In genomic region chr2:226256709-226257401, GRCh38 we compare ENCODE assay signal across 14 cellular contexts.
DNase-seq lines count a peak whose midpoint lies in the region; ATAC-seq and TF ChIP-seq lines count a peak whose summit lies in the region.
"Had no signal": no experiment of that assay in that cellular context is flagged by ENCODE, and none has a peak within 500 bp of the region (broad histone marks: within the 10 kb centered on the region; RNA-seq: fewer than 3 reads in every experiment).

No MANE protein-coding gene starts in this region.

- intact Hi-C loops in HCT116 (cut with micrococcal nuclease) (no loop called here), left cardiac atrium (cut with DNase I) (no loop called here), lower lobe of right lung (cut with DNase I) (no loop called here)

- BruUV-seq in HCT116 (replicated peaks; lab: Mats Ljungman, UMichigan): no TSS peak

- RAD21 ChIA-PET in HCT116 (lab: Charles Lee; ENCODE audit: low non-redundant PET in 1 of 2, low total read pairs in 2 of 2, uncharacterized antibody in 2 of 2, unreplicated experiment in 2 of 2): interaction anchor here in 1 of 2 experiments (0.7 kb wide), 1 partner anchor 84 kb away, joined by 3 read pairs; no protein-coding TSS in a partner anchor

- no peak overlapping the region for H3K9ac ChIP-seq in HCT116 (ENCODE audit: low read length)
- no peak overlapping the region for H3K9ac ChIP-seq in skeletal muscle satellite cell (ENCODE audit: low read depth, low read length)

- no peaks in the 10 kb centered on the region for H3K79me2 ChIP-seq in HCT116 (ENCODE audit: insufficient read depth, low read length)

- H3K36me3 ChIP-seq in HCT116 (ENCODE audit: control insufficient read depth in 1 of 2, insufficient read depth in 2 of 2, low read length in 2 of 2): no peaks in the 10 kb centered on the region
- H3K36me3 ChIP-seq in skeletal muscle satellite cell (ENCODE audit: insufficient read depth, low read length): no peaks in the 10 kb centered on the region
- no peaks in the 10 kb centered on the region for H3K36me3 ChIP-seq in lower lobe of right lung
- H3K36me3 ChIP-seq: vagina had no signal

- CTCF ChIA-PET in HCT116 (lab: Charles Lee): no interaction called here

- H3K9me3 ChIP-seq in HCT116 (ENCODE audit: control insufficient read depth in 1 of 2, insufficient read depth in 1 of 2, low read depth in 1 of 2, low read length in 2 of 2) (no peaks in the 10 kb centered on the region), skeletal muscle satellite cell (replicated peaks; ENCODE audit: low read length) (no peaks in the 10 kb centered on the region), lower lobe of right lung (no peaks in the 10 kb centered on the region)
- H3K9me3 ChIP-seq: vagina had no signal

- H3K4me2 ChIP-seq in HCT116 (ENCODE audit: low read length): no peak overlapping the region
- H3K4me2 ChIP-seq in skeletal muscle satellite cell (ENCODE audit: low read length): peak overlapping the region; percentile 33

- POLR2A ChIA-PET in HCT116 (lab: Charles Lee): no interaction called here

- no peak for DNase-seq in HCT116 (ENCODE audit: low read depth, low spot score)
- DNase-seq in NCI-H446 treated with DMSO at 0.1 percent for 48 hours (lab: John Stamatoyannopoulos, UW): peak; percentile 42
- DNase-seq in fibroblast of mammary gland (ENCODE audit: low read depth): peak; percentile 3
- no peak for DNase-seq in left cardiac atrium
- no peak for DNase-seq in iPS-NIHi11 (ENCODE audit: low spot score)
- DNase-seq in lower lobe of right lung: no peak
- DNase-seq: activated CD8-positive, alpha-beta T cell treated with anti-CD3 and anti-CD28 coated beads for 36 hours; activated T-cell treated with anti-CD3 and anti-CD28 coated beads, Interleukin-2, amount 50 U/mL, for 48 hours; NCI-H1436; SHP77 treated with DMSO at 0.1 percent for 48 hours had no signal

- H3K27ac ChIP-seq in HCT116 (ENCODE audit: low read depth, low read length) (peak overlapping the region; percentile 3; the same call in 1 of the 2 replicates), lower lobe of right lung (no peak overlapping the region)
- H3K27ac ChIP-seq: vagina, VCaP had no signal

- no peak for ATAC-seq in HCT116
- no peak for ATAC-seq in left cardiac atrium
- ATAC-seq in lower lobe of right lung: no peak
- ATAC-seq: activated CD8-positive, alpha-beta T cell treated with anti-CD3 and anti-CD28 coated beads for 36 hours; sciatic nerve had no signal

- H3K27me3 ChIP-seq in HCT116 (ENCODE audit: insufficient read depth, low read length) (no peaks in the 10 kb centered on the region), skeletal muscle satellite cell (ENCODE audit: control insufficient read depth, insufficient read depth, low read length) (no peaks in the 10 kb centered on the region), lower lobe of right lung (ENCODE audit: low read depth) (no peaks in the 10 kb centered on the region)
- H3K27me3 ChIP-seq: vagina had no signal

- H2AFZ ChIP-seq in HCT116 (ENCODE audit: low read depth, low read length, poor library complexity, severe bottlenecking): peak overlapping the region; percentile 39

- no peak for TF ChIP-seq POLR2A in HCT116 (IDR thresholded peaks at IDR 0.05; ENCODE audit: borderline replicate concordance, extremely low read depth, insufficient read depth, insufficient read length)

- H3K4me3 ChIP-seq in HCT116 (replicated peaks in 1 of 2; ENCODE audit: low read depth in 1 of 2, low read length in 2 of 2): no peak overlapping the region
- no peak overlapping the region for H3K4me3 ChIP-seq in fibroblast of mammary gland (ENCODE audit: control insufficient read depth, low read depth, low read length)
- H3K4me3 ChIP-seq in skeletal muscle satellite cell (ENCODE audit: low read length): no peak overlapping the region
- H3K4me3 ChIP-seq in lower lobe of right lung: no peak overlapping the region
- H3K4me3 ChIP-seq: vagina had no signal

- H3K9me2 ChIP-seq in HCT116 (ENCODE audit: insufficient read depth): no peaks in the 10 kb centered on the region; the same call in 1 of the 2 replicates

- TF ChIP-seq CTCF in HCT116 (IDR thresholded peaks at IDR 0.05 in 2 of 3, conservative IDR thresholded peaks at IDR 0.05 in 1 of 3; ENCODE audit: borderline replicate concordance in 1 of 3, insufficient read depth in 1 of 3, low read depth in 2 of 3, low read length in 2 of 3) (no peak), fibroblast of mammary gland (conservative IDR thresholded peaks at IDR 0.05; ENCODE audit: control insufficient read depth, insufficient read depth, low read depth, low read length) (no peak), lower lobe of right lung (IDR thresholded peaks at IDR 0.05) (no peak)

- no peaks in the 10 kb centered on the region for H4K20me1 ChIP-seq in HCT116 (ENCODE audit: insufficient read depth)

- H3K4me1 ChIP-seq in HCT116 (ENCODE audit: control insufficient read depth in 1 of 2, insufficient read depth in 2 of 2, low read length in 2 of 2) (peaks cover 0 to 13% of the 10 kb centered on the region in 2 experiments; a peak in 1 of 4 replicates), skeletal muscle satellite cell (ENCODE audit: control insufficient read depth, insufficient read depth, low read length) (peaks cover 16% of the 10 kb centered on the region), lower lobe of right lung (no peaks in the 10 kb centered on the region)
- H3K4me1 ChIP-seq: vagina had no signal

- TF ChIP-seq RAD21 in HCT116 (IDR thresholded peaks at IDR 0.05; ENCODE audit: low read depth): no peak

TF ChIP-seq in HCT116, 20 proteins besides CTCF, POLR2A, EP300 and RAD21 (continues in another document):
- TF ChIP-seq REST (IDR thresholded peaks at IDR 0.05; ENCODE audit: low read depth): no peak
- no peak for TF ChIP-seq CBX3 (IDR thresholded peaks at IDR 0.05; ENCODE audit: low read depth)
- TF ChIP-seq SRF (IDR thresholded peaks at IDR 0.05; ENCODE audit: low read depth): no peak
- no peak for TF ChIP-seq FOSL1 (IDR thresholded peaks at IDR 0.05; ENCODE audit: low read depth)
- no peak for TF ChIP-seq SIN3A (IDR thresholded peaks at IDR 0.05; ENCODE audit: low read depth)
- TF ChIP-seq YY1 (IDR thresholded peaks at IDR 0.05; ENCODE audit: extremely low read depth, insufficient replicate concordance, low read depth, low read length): no peak
- TF ChIP-seq ZNF274 (IDR thresholded peaks at IDR 0.05; ENCODE audit: low read depth, low read length): no peak
- no peak for TF ChIP-seq JUND (IDR thresholded peaks at IDR 0.05)
- TF ChIP-seq ZFX (IDR thresholded peaks at IDR 0.05): no peak
- no peak for TF ChIP-seq EZH2 (IDR thresholded peaks at IDR 0.05)
- no peak for TF ChIP-seq POLR2AphosphoS5 (IDR thresholded peaks at IDR 0.05; ENCODE audit: low read depth, low read length)
- TF ChIP-seq SP1 (IDR thresholded peaks at IDR 0.05; ENCODE audit: low read depth): no peak
- no peak for TF ChIP-seq MAX (IDR thresholded peaks at IDR 0.05)
- no peak for TF ChIP-seq TCF7L2 (IDR thresholded peaks at IDR 0.05; ENCODE audit: borderline replicate concordance, extremely low read depth, insufficient read depth, insufficient read length)
- no peak for TF ChIP-seq ELF1 (IDR thresholded peaks at IDR 0.05; ENCODE audit: borderline replicate concordance, low read depth)
- no peak for TF ChIP-seq CEBPB (IDR thresholded peaks at IDR 0.05; ENCODE audit: low read depth)
- no peak for TF ChIP-seq ATF3 (IDR thresholded peaks at IDR 0.05)

Comparison
In these comparisons a context has a peak if more than half of its experiments do, and no peak if none do; other contexts are left out.
1. DNase-seq: peak in NCI-H446 treated with DMSO at 0.1 percent for 48 hours (single experiment) and fibroblast of mammary gland (single experiment); none in HCT116 (single experiment), left cardiac atrium (single experiment), iPS-NIHi11 (single experiment) and lower lobe of right lung (single experiment).